ENCODE assay signal across 1 cellular context in genomic region chr12:122726056-122726558, GRCh38.
TF ChIP-seq lines count a peak whose summit lies in the region.

No MANE protein-coding gene starts in this region.

TF ChIP-seq in HepG2, 621 proteins besides CTCF, POLR2A, EP300 and RAD21 (continues in another document):
- TF ChIP-seq MTF1 (CRISPR knock-in tag; IDR thresholded peaks at IDR 0.05) (no peak), FOSL2 (CRISPR knock-in tag; IDR thresholded peaks at IDR 0.05) (peak; percentile 83), SNAPC5 (CRISPR knock-in tag; IDR thresholded peaks at IDR 0.05; ENCODE audit: borderline replicate concordance) (no peak), ZNF556 (CRISPR knock-in tag; IDR thresholded peaks at IDR 0.05; ENCODE audit: borderline replicate concordance) (no peak), HMG20A (CRISPR knock-in tag; IDR thresholded peaks at IDR 0.05; ENCODE audit: borderline replicate concordance) (0 out of 2 replicates have a peak, but pooled peaks have one; percentile 61), ZNF550 (CRISPR knock-in tag; IDR thresholded peaks at IDR 0.05; ENCODE audit: borderline replicate concordance) (no peak), ZBTB20 (CRISPR knock-in tag; IDR thresholded peaks at IDR 0.05; ENCODE audit: borderline replicate concordance, low read depth) (0 out of 2 replicates have a peak, but pooled peaks have one; percentile 23), FOSL1 (CRISPR knock-in tag; IDR thresholded peaks at IDR 0.05; ENCODE audit: borderline replicate concordance) (peak; percentile 67; the same call in 1 of the 2 replicates), JUN (CRISPR knock-in tag; IDR thresholded peaks at IDR 0.05) (peak; percentile 39; the same call in 1 of the 2 replicates), TFAP4 (IDR thresholded peaks at IDR 0.05; ENCODE audit: borderline replicate concordance, low read depth) (no peak), TEAD3 (CRISPR knock-in tag; optimal IDR thresholded peaks at IDR 0.05; ENCODE audit: borderline replicate concordance) (peak; percentile 58), HCFC1 (IDR thresholded peaks at IDR 0.05; ENCODE audit: low read depth, low read length) (no peak), RORA (CRISPR knock-in tag; IDR thresholded peaks at IDR 0.05) (no peak), KDM5A (IDR thresholded peaks at IDR 0.05; ENCODE audit: borderline replicate concordance, low read length) (no peak), ATF3 (CRISPR knock-in tag; IDR thresholded peaks at IDR 0.05) (peak; percentile 31; the same call in 1 of the 2 replicates), MED1 (CRISPR knock-in tag; IDR thresholded peaks at IDR 0.05) (peak; percentile 47), AHDC1 (CRISPR knock-in tag; IDR thresholded peaks at IDR 0.05; ENCODE audit: borderline replicate concordance) (peak; percentile 60; the same call in 1 of the 2 replicates), FOXP4 (CRISPR knock-in tag; IDR thresholded peaks at IDR 0.05) (0 out of 2 replicates have a peak, but pooled peaks have one; percentile 16), SOX13 (IDR thresholded peaks at IDR 0.05) (no peak), SOX13 (CRISPR knock-in tag; conservative IDR thresholded peaks at IDR 0.05 in 1 of 2, IDR thresholded peaks at IDR 0.05 in 1 of 2) (peak in 1 of 2 experiments; percentile 86; a peak in 2 of 4 replicates), SOX6 (IDR thresholded peaks at IDR 0.05) (no peak), SOX6 (CRISPR knock-in tag; IDR thresholded peaks at IDR 0.05) (peak; percentile 60; the same call in 1 of the 2 replicates), GATAD1 (CRISPR knock-in tag; IDR thresholded peaks at IDR 0.05) (no peak), MTERF4 (CRISPR knock-in tag; IDR thresholded peaks at IDR 0.05) (no peak), SOX5 (CRISPR knock-in tag; IDR thresholded peaks at IDR 0.05; ENCODE audit: borderline replicate concordance) (peak; percentile 86; the same call in 1 of the 2 replicates), ZBTB38 (CRISPR knock-in tag; IDR thresholded peaks at IDR 0.05) (no peak), MEF2D (CRISPR knock-in tag; IDR thresholded peaks at IDR 0.05) (peak; percentile 90), GABPA (IDR thresholded peaks at IDR 0.05; ENCODE audit: low read depth, low read length) (no peak), GABPA (CRISPR knock-in tag; IDR thresholded peaks at IDR 0.05; ENCODE audit: low read depth) (0 out of 2 replicates have a peak, but pooled peaks have one; percentile 14), PAXIP1 (CRISPR knock-in tag; conservative IDR thresholded peaks at IDR 0.05) (peak; percentile 48), RARA (CRISPR knock-in tag; IDR thresholded peaks at IDR 0.05) (0 out of 2 replicates have a peak, but pooled peaks have one; percentile 31), TGIF2 (CRISPR knock-in tag; IDR thresholded peaks at IDR 0.05) (no peak), AFF4 (CRISPR knock-in tag; IDR thresholded peaks at IDR 0.05) (no peak), ARID5B (CRISPR knock-in tag; IDR thresholded peaks at IDR 0.05) (peak; percentile 64; the same call in 1 of the 2 replicates), TBX3 (IDR thresholded peaks at IDR 0.05; ENCODE audit: borderline replicate concordance) (no peak), ZNF3 (CRISPR knock-in tag; IDR thresholded peaks at IDR 0.05) (peak; percentile 99), FOXP1 (IDR thresholded peaks at IDR 0.05) (no peak), FOXP1 (CRISPR knock-in tag; IDR thresholded peaks at IDR 0.05) (peak; percentile 16; the same call in 1 of the 2 replicates), RXRB (CRISPR knock-in tag; IDR thresholded peaks at IDR 0.05; ENCODE audit: borderline replicate concordance) (peak; percentile 48; the same call in 1 of the 2 replicates), ZNF468 (CRISPR knock-in tag; IDR thresholded peaks at IDR 0.05) (no peak)
